8 cellular contexts compared by ENCODE assay signal in genomic region chr9:135992486-135993408, GRCh38. TPM values are rescaled to one million over a fixed set of nuclear protein-coding genes. Genes with fewer than 3 reads are reported as not detected.
DNase-seq lines count a peak whose midpoint lies in the region; ATAC-seq, FAIRE-seq and TF ChIP-seq lines count a peak whose summit lies in the region.

No MANE protein-coding gene starts in this region.

- peak overlapping the region; percentile 36 for H3K27ac Mint-ChIP-seq in CD4-positive, alpha-beta T cell
- peak overlapping the region; percentile 75 for H3K27ac Mint-ChIP-seq in astrocyte (ENCODE audit: unreplicated experiment)

- H3K4me1 ChIP-seq in astrocyte (ENCODE audit: insufficient read depth, low read length) (peaks cover 14% of the 10 kb centered on the region), right cardiac atrium (ENCODE audit: control insufficient read depth, insufficient read depth, low read length) (no peaks in the 10 kb centered on the region), prostate gland (replicated peaks) (peaks cover 20% of the 10 kb centered on the region)

- no peaks in the 10 kb centered on the region for H3K36me3 Mint-ChIP-seq in CD4-positive, alpha-beta T cell (ENCODE audit: low read depth)
- no peaks in the 10 kb centered on the region for H3K36me3 Mint-ChIP-seq in astrocyte (ENCODE audit: low read depth, unreplicated experiment)

- TF ChIP-seq POLR2A in prostate gland (IDR thresholded peaks at IDR 0.05): no peak

- no peaks in the 10 kb centered on the region for H3K27me3 ChIP-seq in CD4-positive, alpha-beta T cell (ENCODE audit: control insufficient read depth, insufficient read depth, low read length)
- H3K27me3 ChIP-seq in astrocyte (ENCODE audit: insufficient read depth, low read length): peaks cover 2% of the 10 kb centered on the region
- no peaks in the 10 kb centered on the region for H3K27me3 ChIP-seq in right cardiac atrium (ENCODE audit: control insufficient read depth, insufficient read depth)
- H3K27me3 ChIP-seq in prostate gland (replicated peaks; ENCODE audit: insufficient read depth): no peaks in the 10 kb centered on the region

- POLR2A ChIA-PET in CD4-positive, alpha-beta T cell (lab: Charles Lee): interaction anchor here (0.9 kb wide), 1 partner anchor 116 kb away, joined by 3 read pairs; no protein-coding TSS in a partner anchor

- H3K27ac ChIP-seq in CD4-positive, alpha-beta T cell (ENCODE audit: low read depth, low read length): no peak overlapping the region
- H3K27ac ChIP-seq in astrocyte (ENCODE audit: low read depth, low read length) (no peak overlapping the region), right cardiac atrium (ENCODE audit: low read length) (peak overlapping the region; percentile 37), prostate gland (peak overlapping the region; percentile 63 to 74)

- H3K79me2 ChIP-seq in astrocyte (ENCODE audit: insufficient read depth, low read length): no peaks in the 10 kb centered on the region

- no peak for TF ChIP-seq CTCF in CD4-positive, alpha-beta T cell (IDR thresholded peaks at IDR 0.05)
- TF ChIP-seq CTCF in astrocyte (IDR thresholded peaks at IDR 0.05; ENCODE audit: insufficient read depth, low read depth, low read length) (no peak), prostate gland (IDR thresholded peaks at IDR 0.05) (no peak)

- H3K4me1 Mint-ChIP-seq in CD4-positive, alpha-beta T cell (ENCODE audit: low read depth): peaks cover 23% of the 10 kb centered on the region
- no peaks in the 10 kb centered on the region for H3K4me1 Mint-ChIP-seq in astrocyte (ENCODE audit: low read depth, unreplicated experiment)

- DNase-seq in CD4-positive, alpha-beta T cell: peak in 7 of 10 experiments; percentile 15 to 46 (median 35)
- DNase-seq in HUDEP-2 (lab: John Stamatoyannopoulos, UW; ENCODE audit: unreplicated experiment in 76 of 76) (peak in 73 of 76 experiments; percentile 27 to 87 (median 72)), SHP77 (lab: John Stamatoyannopoulos, UW) (peak; percentile 82 to 89), astrocyte (ENCODE audit: low read depth) (peak; percentile 75), right cardiac atrium (peak; percentile 91 to 97 (median 95)), prostate gland (ENCODE audit: low spot score) (peak; percentile 66), NCI-H446 treated with DMSO at 0.1 percent for 48 hours (lab: John Stamatoyannopoulos, UW) (no peak)

- peak overlapping the region; percentile 72 for H2AFZ ChIP-seq in astrocyte (ENCODE audit: low read depth, low read length)

- H3K27me3 Mint-ChIP-seq in CD4-positive, alpha-beta T cell: no peaks in the 10 kb centered on the region
- H3K27me3 Mint-ChIP-seq in astrocyte (ENCODE audit: low read depth, unreplicated experiment): no peaks in the 10 kb centered on the region

- intact Hi-C loops in CD4-positive, alpha-beta T cell (cut with DNase I, micrococcal nuclease): no loop called here
- intact Hi-C loops in right cardiac atrium (cut with DNase I): no loop called here
- intact Hi-C loops in prostate gland (cut with DNase I): no loop called here

- peak overlapping the region; percentile 32 for H3K4me3 ChIP-seq in astrocyte (ENCODE audit: insufficient read depth, low read depth, low read length)
- H3K4me3 ChIP-seq in right cardiac atrium (ENCODE audit: low read length): peak overlapping the region; percentile 2
- peak overlapping the region in 1 of 2 donors; percentile 12 for H3K4me3 ChIP-seq in prostate gland

- H3K9ac ChIP-seq in astrocyte (ENCODE audit: low read length): peak overlapping the region; percentile 56

- 5% methylated on average over 32 of the region's 32 CpGs for WGBS in right cardiac atrium
- 6% methylated on average over 30 of the region's 32 CpGs for WGBS in prostate gland

- H3K9me3 Mint-ChIP-seq in CD4-positive, alpha-beta T cell: no peaks in the 10 kb centered on the region
- no peaks in the 10 kb centered on the region for H3K9me3 Mint-ChIP-seq in astrocyte (ENCODE audit: unreplicated experiment)

- ATAC-seq in CD4-positive, alpha-beta T cell (ENCODE audit: poor library complexity): peak; percentile 37
- ATAC-seq in right cardiac atrium (peak; percentile 89), GM21576 (IDR thresholded peaks at IDR 0.05; ENCODE audit: unreplicated experiment) (no peak)

- peak overlapping the region; percentile 48 for H3K4me3 Mint-ChIP-seq in CD4-positive, alpha-beta T cell
- no peak overlapping the region for H3K4me3 Mint-ChIP-seq in astrocyte (ENCODE audit: unreplicated experiment)

- H3K9me3 ChIP-seq in CD4-positive, alpha-beta T cell (ENCODE audit: control insufficient read depth, low read length): no peaks in the 10 kb centered on the region
- no peaks in the 10 kb centered on the region for H3K9me3 ChIP-seq in astrocyte (ENCODE audit: insufficient read depth, low read depth, low read length)
- H3K9me3 ChIP-seq in right cardiac atrium (ENCODE audit: control insufficient read depth, low read length): no peaks in the 10 kb centered on the region
- no peaks in the 10 kb centered on the region for H3K9me3 ChIP-seq in prostate gland

- H3K36me3 ChIP-seq in astrocyte (ENCODE audit: insufficient read depth, low read length): no peaks in the 10 kb centered on the region
- H3K36me3 ChIP-seq in prostate gland: no peaks in the 10 kb centered on the region

- no peaks in the 10 kb centered on the region for H4K20me1 ChIP-seq in astrocyte (ENCODE audit: insufficient read depth, low read length)

- CTCF ChIA-PET in CD4-positive, alpha-beta T cell (lab: Charles Lee): no interaction called here

- peak overlapping the region; percentile 81 for H3K4me2 ChIP-seq in astrocyte (ENCODE audit: low read length)

- FAIRE-seq in astrocyte (lab: Jason Lieb, UNC): no peak

RNA-seq across cellular contexts. Expression of gene UBAC1, which starts 31.6 kb away (rescaled TPM):
- total RNA-seq in CD4-positive, alpha-beta T cell: 10 to 100 TPM; 16.4 to 19.6 TPM
- total RNA-seq in astrocyte (31.8 and 32.5 TPM in 2 replicates), right cardiac atrium (10 to 100 TPM; 64.0 to 88.7 (median 76.2) TPM), prostate gland (10 to 100 TPM; 53.7 to 59.1 TPM)
- 83.3 TPM for polyA plus RNA-seq in right cardiac atrium

Comparison
In these comparisons a context has a peak if more than half of its experiments do, and no peak if none do; other contexts are left out.
1. H3K27ac ChIP-seq: peak in right cardiac atrium (single experiment) and prostate gland (2 of 2); none in CD4-positive, alpha-beta T cell (single experiment) and astrocyte (single experiment).